1 cellular context compared by ENCODE assay signal in the genomic region with DNA sequence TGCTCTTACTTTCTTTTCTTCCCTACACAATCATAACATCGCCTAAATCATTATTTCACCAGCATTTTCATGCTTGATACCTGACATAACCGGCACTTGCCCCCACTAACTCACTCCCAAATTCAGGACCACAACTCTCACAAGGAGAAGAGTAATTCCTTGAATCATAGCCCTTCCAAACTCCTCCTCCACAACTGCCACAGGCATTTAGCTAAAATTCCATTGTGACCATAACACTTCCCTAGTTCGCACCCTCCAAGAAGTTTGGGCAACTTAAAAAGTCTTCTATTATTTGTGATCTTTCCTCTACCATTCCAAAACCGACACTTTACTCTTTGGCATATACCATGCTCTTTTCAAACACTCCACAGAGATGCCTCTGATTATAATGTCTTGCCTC.
TF ChIP-seq lines count a peak whose summit lies in the region.

No MANE protein-coding gene starts in this region.

TF ChIP-seq in HepG2, 621 proteins besides CTCF, POLR2A, EP300 and RAD21:
- TF ChIP-seq ZBTB42 (CRISPR knock-in tag; IDR thresholded peaks at IDR 0.05), result no peak
- TF ChIP-seq AGO2 (optimal IDR thresholded peaks at IDR 0.05; ENCODE audit: low read depth, low read length), result no peak
- TF ChIP-seq, protein P1, sequence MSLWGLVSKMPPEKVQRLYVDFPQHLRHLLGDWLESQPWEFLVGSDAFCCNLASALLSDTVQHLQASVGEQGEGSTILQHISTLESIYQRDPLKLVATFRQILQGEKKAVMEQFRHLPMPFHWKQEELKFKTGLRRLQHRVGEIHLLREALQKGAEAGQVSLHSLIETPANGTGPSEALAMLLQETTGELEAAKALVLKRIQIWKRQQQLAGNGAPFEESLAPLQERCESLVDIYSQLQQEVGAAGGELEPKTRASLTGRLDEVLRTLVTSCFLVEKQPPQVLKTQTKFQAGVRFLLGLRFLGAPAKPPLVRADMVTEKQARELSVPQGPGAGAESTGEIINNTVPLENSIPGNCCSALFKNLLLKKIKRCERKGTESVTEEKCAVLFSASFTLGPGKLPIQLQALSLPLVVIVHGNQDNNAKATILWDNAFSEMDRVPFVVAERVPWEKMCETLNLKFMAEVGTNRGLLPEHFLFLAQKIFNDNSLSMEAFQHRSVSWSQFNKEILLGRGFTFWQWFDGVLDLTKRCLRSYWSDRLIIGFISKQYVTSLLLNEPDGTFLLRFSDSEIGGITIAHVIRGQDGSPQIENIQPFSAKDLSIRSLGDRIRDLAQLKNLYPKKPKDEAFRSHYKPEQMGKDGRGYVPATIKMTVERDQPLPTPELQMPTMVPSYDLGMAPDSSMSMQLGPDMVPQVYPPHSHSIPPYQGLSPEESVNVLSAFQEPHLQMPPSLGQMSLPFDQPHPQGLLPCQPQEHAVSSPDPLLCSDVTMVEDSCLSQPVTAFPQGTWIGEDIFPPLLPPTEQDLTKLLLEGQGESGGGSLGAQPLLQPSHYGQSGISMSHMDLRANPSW (CRISPR knock-in tag; IDR thresholded peaks at IDR 0.05; ENCODE audit: borderline replicate concordance), result no peak
- TF ChIP-seq ZNF891 (CRISPR knock-in tag; IDR thresholded peaks at IDR 0.05), result no peak
- no peak for TF ChIP-seq ZNF629 (CRISPR knock-in tag; conservative IDR thresholded peaks at IDR 0.05)
- no peak for TF ChIP-seq GABPB1 (CRISPR knock-in tag; IDR thresholded peaks at IDR 0.05)
- TF ChIP-seq SMAD1 (CRISPR knock-in tag; IDR thresholded peaks at IDR 0.05; ENCODE audit: borderline replicate concordance, low read depth), result no peak
- no peak for TF ChIP-seq ZNF3 (CRISPR knock-in tag; IDR thresholded peaks at IDR 0.05)
- no peak for TF ChIP-seq KLF16 (CRISPR knock-in tag; IDR thresholded peaks at IDR 0.05)
